Comparison of ENCODE assay signal across 31 cellular contexts in the genomic region with DNA sequence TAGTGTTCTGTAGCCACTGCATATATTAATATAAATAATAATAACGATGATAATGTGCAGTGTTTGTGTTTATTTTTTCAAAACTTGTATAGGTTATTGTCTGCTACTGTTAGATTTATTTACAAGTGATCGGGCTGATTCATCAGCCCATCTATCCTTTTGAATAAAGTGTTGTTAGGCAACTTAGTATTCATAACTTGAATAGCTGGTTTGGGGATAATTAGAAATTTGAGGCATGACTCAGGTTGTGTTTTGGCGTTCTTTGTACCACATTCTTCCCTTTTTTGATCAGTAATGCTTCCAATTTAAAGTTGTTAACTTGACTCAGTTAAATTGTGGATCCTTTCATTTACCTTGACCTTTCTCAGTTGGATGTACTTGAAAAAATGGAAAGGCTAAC.
A peak's percentile ranks its signal among the peaks of the same experiment; 100 is the strongest.
DNase-seq lines count a peak whose midpoint lies in the region; ATAC-seq, FAIRE-seq and TF ChIP-seq lines count a peak whose summit lies in the region.
"Had no signal": no experiment of that assay in that cellular context is flagged by ENCODE, and none has a peak within 500 bp of the region (broad histone marks: within the 10 kb centered on the region; RNA-seq: fewer than 3 reads in every experiment).

No MANE protein-coding gene starts in this region.

- H3K27ac ChIP-seq in keratinocyte (ENCODE audit: control insufficient read depth, insufficient read depth, low read length) (no peak overlapping the region), pancreas (no peak overlapping the region)
- H3K27ac ChIP-seq in naive thymus-derived CD4-positive, alpha-beta T cell (ENCODE audit: low read depth, low read length), result no peak overlapping the region
- H3K27ac ChIP-seq: SJSA1, spleen, uterus had no signal

- peaks cover 8 to 26% (median 16%) of the 10 kb centered on the region in 5 donors for H3K36me3 Mint-ChIP-seq in naive thymus-derived CD4-positive, alpha-beta T cell

- intact Hi-C loops in pancreas (cut with DNase I), result no loop called here
- intact Hi-C loops in naive thymus-derived CD4-positive, alpha-beta T cell (cut with micrococcal nuclease), result no loop called here

- no peak for FAIRE-seq in bronchial epithelial cell (lab: Jason Lieb, UNC)
- FAIRE-seq in keratinocyte (lab: Jason Lieb, UNC), result peak; percentile 78
- FAIRE-seq in pancreas (lab: Jason Lieb, UNC), result no peak
- FAIRE-seq: HTR-8/SVneo had no signal

- no peak overlapping the region for H2AFZ ChIP-seq in keratinocyte (ENCODE audit: control insufficient read depth, low read length)
- H2AFZ ChIP-seq: GM23338 had no signal

- H3K4me1 Mint-ChIP-seq in naive thymus-derived CD4-positive, alpha-beta T cell, result peaks cover 0 to 3% (median 0%) of the 10 kb centered on the region in 7 donors
- H3K4me1 Mint-ChIP-seq: CD8-positive, alpha-beta memory T cell had no signal

- dilution Hi-C loops in keratinocyte (cut with MboI; ENCODE audit: extremely low pct_ligation_motif_present, low sequenced_read_pairs), result no loop called here

- no peaks in the 10 kb centered on the region for H3K27me3 Mint-ChIP-seq in naive thymus-derived CD4-positive, alpha-beta T cell
- H3K27me3 Mint-ChIP-seq: activated naive CD8-positive, alpha-beta T cell; CD8-positive, alpha-beta memory T cell; memory B cell; stimulated activated naive CD8-positive, alpha-beta T cell treated with anti-CD3 and anti-CD28 coated beads, Interleukin-15, amount 100 ng/mL, for 72 hours had no signal

- H3K4me3 Mint-ChIP-seq in naive thymus-derived CD4-positive, alpha-beta T cell, result no peak overlapping the region
- H3K4me3 Mint-ChIP-seq: activated naive CD8-positive, alpha-beta T cell; CD8-positive, alpha-beta memory T cell; GM23338; memory B cell; neural crest cell; stimulated activated naive CD8-positive, alpha-beta T cell treated with anti-CD3 and anti-CD28 coated beads, Interleukin-15, amount 100 ng/mL, for 72 hours; WTC11 had no signal

- no peaks in the 10 kb centered on the region for H3K36me3 ChIP-seq in bronchial epithelial cell (ENCODE audit: control insufficient read depth, insufficient read depth, low read length)
- no peaks in the 10 kb centered on the region for H3K36me3 ChIP-seq in keratinocyte (ENCODE audit: control insufficient read depth in 2 of 2, extremely low read depth in 1 of 2, insufficient read depth in 2 of 2, low read length in 2 of 2)
- H3K36me3 ChIP-seq in pancreas, result no peaks in the 10 kb centered on the region
- peaks cover 0 to 4% (median 0%) of the 10 kb centered on the region in 3 experiments for H3K36me3 ChIP-seq in naive thymus-derived CD4-positive, alpha-beta T cell (ENCODE audit: control insufficient read depth in 2 of 3, insufficient read depth in 3 of 3, low read length in 3 of 3)
- H3K36me3 ChIP-seq: SJSA1, uterus had no signal

- no peak overlapping the region for H3K9ac ChIP-seq in keratinocyte (ENCODE audit: control insufficient read depth, extremely low read depth, insufficient read depth, low read length)

- peak overlapping the region; percentile 39 for H3K4me2 ChIP-seq in keratinocyte (ENCODE audit: control insufficient read depth, extremely low read depth, insufficient read depth, low read depth, low read length)
- H3K4me2 ChIP-seq: GM23338 had no signal

- CTCF ChIA-PET in naive thymus-derived CD4-positive, alpha-beta T cell (lab: Charles Lee), result no interaction called here

- H3K27me3 ChIP-seq in bronchial epithelial cell (ENCODE audit: control insufficient read depth, insufficient read depth, low read length) (no peaks in the 10 kb centered on the region), keratinocyte (ENCODE audit: control insufficient read depth, extremely low read depth, insufficient read depth, low read length) (no peaks in the 10 kb centered on the region), pancreas (no peaks in the 10 kb centered on the region)
- no peaks in the 10 kb centered on the region for H3K27me3 ChIP-seq in naive thymus-derived CD4-positive, alpha-beta T cell (ENCODE audit: control insufficient read depth in 2 of 2, insufficient read depth in 2 of 2, low read length in 2 of 2)
- H3K27me3 ChIP-seq: SJSA1, spleen, uterus had no signal

- no peaks in the 10 kb centered on the region for H4K20me1 ChIP-seq in keratinocyte (ENCODE audit: control insufficient read depth, extremely low read depth, insufficient read depth, low read length)

- H3K27ac Mint-ChIP-seq in naive thymus-derived CD4-positive, alpha-beta T cell, result no peak overlapping the region
- H3K27ac Mint-ChIP-seq: activated naive CD8-positive, alpha-beta T cell; memory B cell; stimulated activated naive CD8-positive, alpha-beta T cell treated with anti-CD3 and anti-CD28 coated beads, Interleukin-15, amount 100 ng/mL, for 72 hours; WTC11 had no signal

- DNase-seq in EL (peak; percentile 13), HPDE6-E6E7 (ENCODE audit: extremely low spot score) (peak; percentile 49), bronchial epithelial cell (ENCODE audit: low read depth) (peak; percentile 84), keratinocyte (ENCODE audit: low read depth, low spot score) (no peak), pancreas (no peak), nucleus accumbens (lab: John Stamatoyannopoulos, UW) (no peak)
- no peak for DNase-seq in naive thymus-derived CD4-positive, alpha-beta T cell
- DNase-seq: activated CD4-positive, alpha-beta T cell treated with anti-CD3 and anti-CD28 coated beads, Interleukin-2, amount 50 U/mL, for 1 hour; activated effector memory CD4-positive, alpha-beta T cell treated with Interleukin-2 at 50 U/mL for 16 hours; activated T-cell treated with anti-CD3 and anti-CD28 coated beads, Interleukin-2, amount 50 U/mL, for 1 hour; CD8-positive, alpha-beta memory T cell; central memory CD4-positive, alpha-beta T cell; hippocampal formation; KBM-7; NCI-H1092 treated with DMSO at 0.1 percent for 48 hours; NCI-H1694 treated with DMSO at 0.1 percent for 48 hours; NCI-H446; NCI-H748 treated with DMSO at 0.1 percent for 48 hours; right cardiac atrium; spleen; stimulated activated naive CD8-positive, alpha-beta T cell treated with anti-CD3 and anti-CD28 coated beads, Interleukin-15, amount 100 ng/mL, for 72 hours; uterus had no signal

- POLR2A ChIA-PET in naive thymus-derived CD4-positive, alpha-beta T cell (lab: Charles Lee), result no interaction called here

- TF ChIP-seq CTCF in bronchial epithelial cell (IDR thresholded peaks at IDR 0.05; ENCODE audit: insufficient read depth, low read length, severe bottlenecking) (no peak), keratinocyte (optimal IDR thresholded peaks at IDR 0.05 in 1 of 3, IDR thresholded peaks at IDR 0.05 in 1 of 3, conservative IDR thresholded peaks at IDR 0.05 in 1 of 3; ENCODE audit: extremely low read depth in 1 of 3, insufficient read depth in 2 of 3, low read length in 3 of 3) (no peak), pancreas (IDR thresholded peaks at IDR 0.05) (no peak)

- H3K4me3 ChIP-seq in bronchial epithelial cell (ENCODE audit: low read depth, low read length) (no peak overlapping the region), keratinocyte (ENCODE audit: control insufficient read depth in 2 of 3, extremely low read depth in 1 of 3, insufficient read depth in 2 of 3, low read depth in 1 of 3, low read length in 3 of 3) (no peak overlapping the region), pancreas (no peak overlapping the region)
- no peak overlapping the region for H3K4me3 ChIP-seq in naive thymus-derived CD4-positive, alpha-beta T cell (ENCODE audit: low read length)
- H3K4me3 ChIP-seq: GM23338, SJSA1, spleen, uterus had no signal

- no peak for ATAC-seq in pancreas
- ATAC-seq in GM21381 (IDR thresholded peaks at IDR 0.05; ENCODE audit: unreplicated experiment), result no peak
- ATAC-seq in naive thymus-derived CD4-positive, alpha-beta T cell, result no peak
- ATAC-seq: GM23338; left lobe of liver; right cardiac atrium; stimulated activated naive CD8-positive, alpha-beta T cell treated with anti-CD3 and anti-CD28 coated beads, Interleukin-15, amount 100 ng/mL, for 72 hours; WTC11 had no signal

- H3K4me1 ChIP-seq in keratinocyte (ENCODE audit: control insufficient read depth, extremely low read depth, insufficient read depth, low read length), result peaks cover 25% of the 10 kb centered on the region
- H3K4me1 ChIP-seq in pancreas, result peaks cover 0 to 13% (median 10%) of the 10 kb centered on the region in 3 donors
- H3K4me1 ChIP-seq in naive thymus-derived CD4-positive, alpha-beta T cell (ENCODE audit: control insufficient read depth in 2 of 2, insufficient read depth in 2 of 2, low read length in 2 of 2), result no peaks in the 10 kb centered on the region
- H3K4me1 ChIP-seq: SJSA1, spleen, uterus had no signal

- H3K9me3 ChIP-seq in keratinocyte (ENCODE audit: control insufficient read depth, low read depth, low read length), result no peaks in the 10 kb centered on the region
- H3K9me3 ChIP-seq in pancreas, result no peaks in the 10 kb centered on the region
- H3K9me3 ChIP-seq in naive thymus-derived CD4-positive, alpha-beta T cell (ENCODE audit: control insufficient read depth in 2 of 3, low read length in 3 of 3), result no peaks in the 10 kb centered on the region
- H3K9me3 ChIP-seq: SJSA1, spleen, uterus had no signal

- H3K9me1 ChIP-seq in keratinocyte (ENCODE audit: control insufficient read depth, extremely low read depth, insufficient read depth, low read length), result no peaks in the 10 kb centered on the region

- H3K9me3 Mint-ChIP-seq in naive thymus-derived CD4-positive, alpha-beta T cell, result peaks cover 0 to 4% (median 0%) of the 10 kb centered on the region in 11 donors
- H3K9me3 Mint-ChIP-seq: GM23338 had no signal

- no peaks in the 10 kb centered on the region for H3K79me2 ChIP-seq in keratinocyte (ENCODE audit: control insufficient read depth, insufficient read depth, low read length)

- 92 to 93% methylated on average over 3 of the region's 3 CpGs for WGBS in pancreas, 2 donors

Comparison
In these comparisons a context has a peak if more than half of its experiments do, and no peak if none do; other contexts are left out.
1. DNase-seq: peak in EL (single experiment), HPDE6-E6E7 (single experiment) and bronchial epithelial cell (single experiment); none in keratinocyte (single experiment), pancreas (0 of 6), nucleus accumbens (0 of 56) and naive thymus-derived CD4-positive, alpha-beta T cell (0 of 9).